8 cellular contexts compared by ENCODE assay signal in genomic region chr17:49746791-49747490, GRCh38. TPM values are rescaled to one million over a fixed set of nuclear protein-coding genes. Genes with fewer than 3 reads are reported as not detected.
DNase-seq lines count a peak whose midpoint lies in the region; ATAC-seq and TF ChIP-seq lines count a peak whose summit lies in the region.

No MANE protein-coding gene starts in this region.

- TF ChIP-seq CTCF in breast epithelium (IDR thresholded peaks at IDR 0.05) (no peak), MCF 10A (IDR thresholded peaks at IDR 0.05; ENCODE audit: unreplicated experiment) (no peak)

- no peak for TF ChIP-seq POLR2A in breast epithelium (IDR thresholded peaks at IDR 0.05)

- no peaks in the 10 kb centered on the region for H3K9me3 Mint-ChIP-seq in MCF 10A (ENCODE audit: unreplicated experiment)
- H3K9me3 Mint-ChIP-seq in activated CD4-positive, alpha-beta memory T cell treated with anti-CD3 and anti-CD28 coated beads, Interleukin-2, amount 10 ng/mL, durations not matched to agents 7 days and 5 days: no peaks in the 10 kb centered on the region

- DNase-seq in breast epithelium (ENCODE audit: low spot score in 2 of 2) (no peak), MCF 10A (ENCODE audit: unreplicated experiment) (no peak), middle frontal gyrus (ENCODE audit: extremely low spot score, low spot score) (no peak), NCI-H1694 (lab: John Stamatoyannopoulos, UW) (no peak), NCI-H1105 (lab: John Stamatoyannopoulos, UW) (no peak)
- DNase-seq in activated CD4-positive, alpha-beta memory T cell treated with anti-CD3 and anti-CD28 coated beads, Interleukin-2, amount 10 ng/mL, durations not matched to agents 7 days and 5 days: peak; percentile 37

- H3K36me3 ChIP-seq in breast epithelium: no peaks in the 10 kb centered on the region
- no peaks in the 10 kb centered on the region for H3K36me3 ChIP-seq in urinary bladder (ENCODE audit: insufficient read depth)

- H3K9me3 ChIP-seq in breast epithelium: no peaks in the 10 kb centered on the region

- POLR2A ChIA-PET in MCF 10A (lab: Yijun Ruan, JAX): interaction anchor here (1.0 to 2.1 kb wide), 2 partner anchors 17 to 41 kb away, joined by 6 to 7 read pairs; partner anchors contain the start of genes FAM117A and KAT7
- POLR2A ChIA-PET in activated CD4-positive, alpha-beta memory T cell treated with anti-CD3 and anti-CD28 coated beads, Interleukin-2, amount 10 ng/mL, durations not matched to agents 7 days and 5 days (lab: Charles Lee): interaction anchor here (1.2 to 5.2 kb wide), 12 partner anchors 7 to 48 kb away, joined by 3 to 132 read pairs (median 11); partner anchors contain the start of genes FAM117A, KAT7 and SLC35B1

- H3K4me3 ChIP-seq in breast epithelium (no peak overlapping the region), urinary bladder (ENCODE audit: low read depth, low read length) (no peak overlapping the region)

- CTCF ChIA-PET in MCF 10A (lab: Yijun Ruan, JAX): interaction anchor here (0.5 to 0.6 kb wide), 2 partner anchors 19 to 115 kb away, joined by 4 to 6 read pairs; no protein-coding TSS in a partner anchor
- CTCF ChIA-PET in activated CD4-positive, alpha-beta memory T cell treated with anti-CD3 and anti-CD28 coated beads, Interleukin-2, amount 10 ng/mL, durations not matched to agents 7 days and 5 days (lab: Charles Lee): interaction anchor here (0.8 to 3.5 kb wide), 11 partner anchors 8 to 104 kb away, joined by 3 to 29 read pairs (median 5); partner anchors contain the start of genes FAM117A, KAT7 and SLC35B1

- no peaks in the 10 kb centered on the region for H3K4me1 Mint-ChIP-seq in MCF 10A (ENCODE audit: insufficient read depth, unreplicated experiment)
- peaks cover 82% of the 10 kb centered on the region for H3K4me1 Mint-ChIP-seq in activated CD4-positive, alpha-beta memory T cell treated with anti-CD3 and anti-CD28 coated beads, Interleukin-2, amount 10 ng/mL, durations not matched to agents 7 days and 5 days

- ATAC-seq in HG03045 (IDR thresholded peaks at IDR 0.05; ENCODE audit: unreplicated experiment): peak; percentile 59

- intact Hi-C loops in breast epithelium (cut with DNase I; ENCODE audit: low total_unique reads): loop anchor here (1.0 kb wide), 1 partner anchor 9 kb away; no protein-coding TSS in a partner anchor
- intact Hi-C loops in MCF 10A (cut with micrococcal nuclease): no loop called here

- H3K27me3 Mint-ChIP-seq in MCF 10A (ENCODE audit: insufficient read depth, unreplicated experiment): no peaks in the 10 kb centered on the region
- no peaks in the 10 kb centered on the region for H3K27me3 Mint-ChIP-seq in activated CD4-positive, alpha-beta memory T cell treated with anti-CD3 and anti-CD28 coated beads, Interleukin-2, amount 10 ng/mL, durations not matched to agents 7 days and 5 days

- H3K27ac ChIP-seq in breast epithelium (peak overlapping the region; percentile 2 to 39), urinary bladder (ENCODE audit: low read depth) (peak overlapping the region; percentile 16)

- H3K4me3 Mint-ChIP-seq in MCF 10A (ENCODE audit: unreplicated experiment): no peak overlapping the region
- H3K4me3 Mint-ChIP-seq in activated CD4-positive, alpha-beta memory T cell treated with anti-CD3 and anti-CD28 coated beads, Interleukin-2, amount 10 ng/mL, durations not matched to agents 7 days and 5 days: peak overlapping the region; percentile 78

- WGBS in urinary bladder: 82% methylated on average over 5 of the region's 5 CpGs

- H3K4me1 ChIP-seq in breast epithelium: peaks cover 0 to 3% of the 10 kb centered on the region in 2 donors
- H3K4me1 ChIP-seq in urinary bladder (ENCODE audit: insufficient read depth): peaks cover 5% of the 10 kb centered on the region

- BruUV-seq in MCF 10A (replicated peaks; lab: Mats Ljungman, UMichigan): no TSS peak

- no peak overlapping the region for H3K27ac Mint-ChIP-seq in MCF 10A (ENCODE audit: low read depth, unreplicated experiment)
- H3K27ac Mint-ChIP-seq in activated CD4-positive, alpha-beta memory T cell treated with anti-CD3 and anti-CD28 coated beads, Interleukin-2, amount 10 ng/mL, durations not matched to agents 7 days and 5 days: peak overlapping the region; percentile 94

- no peaks in the 10 kb centered on the region for H3K27me3 ChIP-seq in breast epithelium

- H3K36me3 Mint-ChIP-seq in MCF 10A (ENCODE audit: insufficient read depth, unreplicated experiment): no peaks in the 10 kb centered on the region
- H3K36me3 Mint-ChIP-seq in activated CD4-positive, alpha-beta memory T cell treated with anti-CD3 and anti-CD28 coated beads, Interleukin-2, amount 10 ng/mL, durations not matched to agents 7 days and 5 days (ENCODE audit: low read depth): peaks cover 44% of the 10 kb centered on the region

RNA-seq across cellular contexts. Expression of gene FAM117A, which starts 17.0 kb away (rescaled TPM):
- 10 to 100 TPM in 1 of 3 donors, 1 to 10 TPM in 2; 8.0 to 11.6 (median 9.8) TPM for total RNA-seq in breast epithelium
- 2.0 and 5.0 TPM in 2 replicates for total RNA-seq in MCF 10A (2022)
- 10 to 100 TPM; 61.0 to 62.0 TPM for total RNA-seq in activated CD4-positive, alpha-beta memory T cell treated with anti-CD3 and anti-CD28 coated beads, Interleukin-2, amount 10 ng/mL, durations not matched to agents 7 days and 5 days
- 6.2 TPM for total RNA-seq in urinary bladder
- 33.1 TPM for polyA plus RNA-seq in urinary bladder

RNA-seq across cellular contexts. Expression of gene SLC35B1, which starts 39.2 kb away (rescaled TPM):
- total RNA-seq in breast epithelium: 10 to 100 TPM; 33.0 to 44.1 (median 35.7) TPM
- 99.6 and 130 TPM in 2 replicates for total RNA-seq in MCF 10A (2022)
- 10 to 100 TPM; 50.4 TPM for total RNA-seq in activated CD4-positive, alpha-beta memory T cell treated with anti-CD3 and anti-CD28 coated beads, Interleukin-2, amount 10 ng/mL, durations not matched to agents 7 days and 5 days
- 27.0 TPM for total RNA-seq in urinary bladder
- 33.1 TPM for polyA plus RNA-seq in urinary bladder

RNA-seq across cellular contexts. Expression of gene KAT7, which starts 41.5 kb away (rescaled TPM):
- total RNA-seq in breast epithelium (10 to 100 TPM; 37.6 to 57.4 (median 47.2) TPM), MCF 10A (2022) (45.1 and 53.7 TPM in 2 replicates), urinary bladder (58.7 TPM)
- total RNA-seq in activated CD4-positive, alpha-beta memory T cell treated with anti-CD3 and anti-CD28 coated beads, Interleukin-2, amount 10 ng/mL, durations not matched to agents 7 days and 5 days: 10 to 100 TPM; 79.8 to 80.2 TPM
- polyA plus RNA-seq in urinary bladder: 32.3 TPM
